In the genomic region with DNA sequence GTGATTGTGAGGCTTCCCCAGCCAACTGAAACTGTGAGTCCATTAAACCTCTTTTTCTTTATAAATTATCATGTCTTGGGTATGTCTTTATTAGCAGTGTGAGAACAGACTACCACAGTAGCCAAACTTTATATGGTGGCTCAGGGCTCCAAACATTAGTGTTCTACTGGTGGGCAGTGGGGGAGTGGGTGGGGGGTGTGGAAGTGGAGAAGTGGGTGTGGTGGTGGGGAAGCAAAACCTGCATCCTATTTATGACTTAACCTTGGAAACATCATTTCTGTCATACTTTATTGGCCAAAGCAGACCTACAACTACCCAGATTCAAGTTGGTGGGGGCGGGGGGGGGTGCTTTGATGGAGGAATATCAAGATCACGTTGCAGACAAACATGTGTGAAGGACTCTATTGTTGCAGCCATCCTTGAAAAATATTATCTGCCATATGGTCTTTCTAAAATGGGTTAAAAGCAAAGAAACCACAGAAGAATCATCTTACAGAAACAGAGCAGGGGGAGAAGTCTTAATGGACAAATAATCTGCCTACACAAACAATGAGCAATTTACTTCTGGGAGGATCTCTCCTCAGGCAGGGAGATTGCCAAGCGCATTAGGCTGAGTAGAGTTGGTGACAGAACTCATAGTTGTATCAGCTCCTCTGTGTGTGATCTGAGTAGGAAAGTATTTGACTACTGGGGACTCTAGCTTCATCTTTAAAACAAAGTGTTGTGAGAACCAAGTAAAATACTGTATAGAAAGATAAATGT, we compare ENCODE assay signal across 1 cellular context.
TF ChIP-seq lines count a peak whose summit lies in the region.

No MANE protein-coding gene starts in this region.

TF ChIP-seq in endothelial cell of umbilical vein, 7 proteins besides CTCF, POLR2A, EP300 and RAD21 (continued from another document):
- TF ChIP-seq, protein P1, sequence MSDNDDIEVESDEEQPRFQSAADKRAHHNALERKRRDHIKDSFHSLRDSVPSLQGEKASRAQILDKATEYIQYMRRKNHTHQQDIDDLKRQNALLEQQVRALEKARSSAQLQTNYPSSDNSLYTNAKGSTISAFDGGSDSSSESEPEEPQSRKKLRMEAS (IDR thresholded peaks at IDR 0.05; ENCODE audit: insufficient read depth, insufficient read length), result no peak
- TF ChIP-seq MYC (IDR thresholded peaks at IDR 0.05; ENCODE audit: low read depth, low read length), result no peak
